In genomic region chrX:114841051-114841450, GRCh38 we compare ENCODE assay signal across 25 cellular contexts.
DNase-seq lines count a peak whose midpoint lies in the region; ATAC-seq and TF ChIP-seq lines count a peak whose summit lies in the region.
"Had no signal": no experiment of that assay in that cellular context is flagged by ENCODE, and none has a peak within 500 bp of the region (broad histone marks: within the 10 kb centered on the region; RNA-seq: fewer than 3 reads in every experiment).

No MANE protein-coding gene starts in this region.

- no peaks in the 10 kb centered on the region for H3K4me1 Mint-ChIP-seq in WTC11
- H3K4me1 Mint-ChIP-seq: memory B cell had no signal

- POLR2A ChIA-PET in WTC11 (lab: Charles Lee), result no interaction called here

- H3K27me3 Mint-ChIP-seq in WTC11 (ENCODE audit: low read depth), result no peaks in the 10 kb centered on the region
- H3K27me3 Mint-ChIP-seq: dendritic cell treated with granulocyte-macrophage colony-stimulating factor and Interleukin-4, amounts not matched to agents 40 ng/mL and 50 ng/mL, for 4 days; memory B cell had no signal

- DNase-seq in GM03348 (ENCODE audit: low spot score) (peak; percentile 26), M059J (ENCODE audit: low read depth) (peak; percentile 93), choroid plexus epithelial cell (ENCODE audit: low read depth) (peak; percentile 13), DMS153 treated with DMSO at 0.1 percent for 48 hours (lab: John Stamatoyannopoulos, UW; ENCODE audit: unreplicated experiment) (no peak), WTC11 (ENCODE audit: low spot score) (no peak), cardiac septum (ENCODE audit: low spot score) (no peak)
- DNase-seq: activated CD4-positive, alpha-beta T cell treated with anti-CD3 and anti-CD28 coated beads for 1 hour; activated CD8-positive, alpha-beta memory T cell treated with anti-CD3 and anti-CD28 coated beads for 24 hours; activated T-cell treated with anti-CD3 and anti-CD28 coated beads, Interleukin-2, amount 50 U/mL, for 4 hours; BE2C; Caco-2; DND-41; heart right ventricle; KG1; NCI-H1436 treated with DMSO at 0.1 percent for 48 hours; NCI-H510A; SIG-M5; stomach; tibial artery had no signal

- no peak overlapping the region for H3K4me3 Mint-ChIP-seq in WTC11
- H3K4me3 Mint-ChIP-seq: activated T-cell treated with anti-CD3 and anti-CD28 coated beads, Interleukin-2, amount 50 U/mL, for 4 hours; dendritic cell treated with granulocyte-macrophage colony-stimulating factor and Interleukin-4, amounts not matched to agents 40 ng/mL and 50 ng/mL, for 4 days; memory B cell had no signal

- H3K4me3 ChIP-seq in choroid plexus epithelial cell (ENCODE audit: low read depth, low read length), result no peak overlapping the region
- H3K4me3 ChIP-seq: cardiac muscle cell, heart right ventricle, prostate gland, stomach, tibial artery had no signal

- no peaks in the 10 kb centered on the region; the same call in 1 of the 2 replicates for H3K9me3 Mint-ChIP-seq in WTC11
- H3K9me3 Mint-ChIP-seq: activated T-cell treated with anti-CD3 and anti-CD28 coated beads, Interleukin-2, amount 50 U/mL, for 4 hours; dendritic cell treated with granulocyte-macrophage colony-stimulating factor and Interleukin-4, amounts not matched to agents 40 ng/mL and 50 ng/mL, for 4 days; memory B cell had no signal

- no peak overlapping the region for H3K27ac Mint-ChIP-seq in WTC11
- H3K27ac Mint-ChIP-seq: dendritic cell treated with granulocyte-macrophage colony-stimulating factor and Interleukin-4, amounts not matched to agents 40 ng/mL and 50 ng/mL, for 4 days; memory B cell had no signal

- CTCF ChIA-PET in WTC11 (lab: Charles Lee), result no interaction called here

- ATAC-seq in WTC11 (no peak), GM21423 (IDR thresholded peaks at IDR 0.05; ENCODE audit: unreplicated experiment) (no peak)
- ATAC-seq: activated T-cell treated with anti-CD3 and anti-CD28 coated beads, Interleukin-2, amount 50 U/mL, for 4 hours; heart right ventricle; Panc1 had no signal

- TF ChIP-seq CTCF in choroid plexus epithelial cell (conservative IDR thresholded peaks at IDR 0.05; ENCODE audit: low read depth, low read length), result no peak
- no peak for TF ChIP-seq CTCF in WTC11 (IDR thresholded peaks at IDR 0.05)

- no peaks in the 10 kb centered on the region for H3K36me3 Mint-ChIP-seq in WTC11
- H3K36me3 Mint-ChIP-seq: memory B cell had no signal

- intact Hi-C loops in cardiac septum (cut with DNase I), result no loop called here

TF ChIP-seq in WTC11, 78 proteins besides CTCF, POLR2A, EP300 and RAD21 (continues in another document):
- TF ChIP-seq CBFB (CRISPR knock-in tag; IDR thresholded peaks at IDR 0.05; ENCODE audit: low read depth), result no peak
- TF ChIP-seq, protein P1, sequence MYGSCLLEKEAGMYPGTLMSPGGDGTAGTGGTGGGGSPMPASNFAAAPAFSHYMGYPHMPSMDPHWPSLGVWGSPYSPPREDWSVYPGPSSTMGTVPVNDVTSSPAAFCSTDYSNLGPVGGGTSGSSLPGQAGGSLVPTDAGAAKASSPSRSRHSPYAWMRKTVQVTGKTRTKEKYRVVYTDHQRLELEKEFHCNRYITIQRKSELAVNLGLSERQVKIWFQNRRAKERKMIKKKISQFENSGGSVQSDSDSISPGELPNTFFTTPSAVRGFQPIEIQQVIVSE (CRISPR knock-in tag; IDR thresholded peaks at IDR 0.05; ENCODE audit: borderline replicate concordance), result no peak
- no peak for TF ChIP-seq TEAD4 (CRISPR knock-in tag; IDR thresholded peaks at IDR 0.05)
- TF ChIP-seq, protein P2, sequence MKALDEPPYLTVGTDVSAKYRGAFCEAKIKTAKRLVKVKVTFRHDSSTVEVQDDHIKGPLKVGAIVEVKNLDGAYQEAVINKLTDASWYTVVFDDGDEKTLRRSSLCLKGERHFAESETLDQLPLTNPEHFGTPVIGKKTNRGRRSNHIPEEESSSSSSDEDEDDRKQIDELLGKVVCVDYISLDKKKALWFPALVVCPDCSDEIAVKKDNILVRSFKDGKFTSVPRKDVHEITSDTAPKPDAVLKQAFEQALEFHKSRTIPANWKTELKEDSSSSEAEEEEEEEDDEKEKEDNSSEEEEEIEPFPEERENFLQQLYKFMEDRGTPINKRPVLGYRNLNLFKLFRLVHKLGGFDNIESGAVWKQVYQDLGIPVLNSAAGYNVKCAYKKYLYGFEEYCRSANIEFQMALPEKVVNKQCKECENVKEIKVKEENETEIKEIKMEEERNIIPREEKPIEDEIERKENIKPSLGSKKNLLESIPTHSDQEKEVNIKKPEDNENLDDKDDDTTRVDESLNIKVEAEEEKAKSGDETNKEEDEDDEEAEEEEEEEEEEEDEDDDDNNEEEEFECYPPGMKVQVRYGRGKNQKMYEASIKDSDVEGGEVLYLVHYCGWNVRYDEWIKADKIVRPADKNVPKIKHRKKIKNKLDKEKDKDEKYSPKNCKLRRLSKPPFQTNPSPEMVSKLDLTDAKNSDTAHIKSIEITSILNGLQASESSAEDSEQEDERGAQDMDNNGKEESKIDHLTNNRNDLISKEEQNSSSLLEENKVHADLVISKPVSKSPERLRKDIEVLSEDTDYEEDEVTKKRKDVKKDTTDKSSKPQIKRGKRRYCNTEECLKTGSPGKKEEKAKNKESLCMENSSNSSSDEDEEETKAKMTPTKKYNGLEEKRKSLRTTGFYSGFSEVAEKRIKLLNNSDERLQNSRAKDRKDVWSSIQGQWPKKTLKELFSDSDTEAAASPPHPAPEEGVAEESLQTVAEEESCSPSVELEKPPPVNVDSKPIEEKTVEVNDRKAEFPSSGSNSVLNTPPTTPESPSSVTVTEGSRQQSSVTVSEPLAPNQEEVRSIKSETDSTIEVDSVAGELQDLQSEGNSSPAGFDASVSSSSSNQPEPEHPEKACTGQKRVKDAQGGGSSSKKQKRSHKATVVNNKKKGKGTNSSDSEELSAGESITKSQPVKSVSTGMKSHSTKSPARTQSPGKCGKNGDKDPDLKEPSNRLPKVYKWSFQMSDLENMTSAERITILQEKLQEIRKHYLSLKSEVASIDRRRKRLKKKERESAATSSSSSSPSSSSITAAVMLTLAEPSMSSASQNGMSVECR (CRISPR knock-in tag; IDR thresholded peaks at IDR 0.05; ENCODE audit: borderline replicate concordance), result no peak
- no peak for TF ChIP-seq SP1 (CRISPR knock-in tag; conservative IDR thresholded peaks at IDR 0.05)
- no peak for TF ChIP-seq ERG (CRISPR knock-in tag; IDR thresholded peaks at IDR 0.05)
- no peak for TF ChIP-seq ZNF138 (CRISPR knock-in tag; conservative IDR thresholded peaks at IDR 0.05)
- no peak for TF ChIP-seq FOXJ3 (CRISPR knock-in tag; IDR thresholded peaks at IDR 0.05; ENCODE audit: borderline replicate concordance)
- TF ChIP-seq ATF1 (CRISPR knock-in tag; IDR thresholded peaks at IDR 0.05), result no peak
- no peak for TF ChIP-seq ZNF317 (CRISPR knock-in tag; IDR thresholded peaks at IDR 0.05; ENCODE audit: borderline replicate concordance, low read depth)
- TF ChIP-seq FOXP4 (CRISPR knock-in tag; IDR thresholded peaks at IDR 0.05), result no peak

Comparison
In these comparisons a context has a peak if more than half of its experiments do, and no peak if none do; other contexts are left out.
1. DNase-seq: peak in GM03348 (single experiment), M059J (single experiment) and choroid plexus epithelial cell (single experiment); none in DMS153 treated with DMSO at 0.1 percent for 48 hours (single experiment), WTC11 (single experiment) and cardiac septum (single experiment).